In the genomic region with DNA sequence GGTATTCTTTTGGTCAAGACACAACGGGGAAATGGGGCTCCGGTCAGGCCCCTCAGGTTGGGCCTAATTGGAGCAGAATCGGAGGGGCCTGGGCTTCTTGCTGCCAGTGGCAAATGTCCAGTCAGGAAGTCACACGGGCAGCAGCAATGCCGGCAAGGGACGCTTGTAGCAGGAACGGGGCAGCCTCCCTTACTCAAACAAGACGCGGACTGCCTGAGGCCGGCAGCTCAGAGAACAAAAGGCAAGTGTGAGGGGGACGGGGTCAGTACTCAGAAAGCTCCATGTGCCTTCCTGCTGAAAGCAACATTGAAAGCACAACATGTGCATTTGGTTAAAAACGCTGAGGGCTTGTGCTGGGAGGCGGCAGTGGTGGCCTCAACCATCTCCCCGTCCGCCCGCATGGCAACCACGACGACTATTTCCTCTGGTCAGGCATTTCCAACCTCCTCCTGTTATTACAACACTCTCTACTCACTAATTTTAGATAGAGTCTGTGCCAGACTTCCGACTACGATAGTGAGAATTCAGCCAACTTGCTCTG, we compare ENCODE assay signal across 15 cellular contexts. TPM values are rescaled to one million over a fixed set of nuclear protein-coding genes. Genes with fewer than 3 reads are reported as not detected.
DNase-seq lines count a peak whose midpoint lies in the region; ATAC-seq and TF ChIP-seq lines count a peak whose summit lies in the region.
"Had no signal": no experiment of that assay in that cellular context is flagged by ENCODE, and none has a peak within 500 bp of the region (broad histone marks: within the 10 kb centered on the region; RNA-seq: fewer than 3 reads in every experiment).

No MANE protein-coding gene starts in this region.

- no peak overlapping the region for H3K4me2 ChIP-seq in mammary epithelial cell (ENCODE audit: insufficient read depth, low read depth, low read length)
- H3K4me2 ChIP-seq: smooth muscle cell had no signal

- CTCF ChIA-PET in MCF 10A (lab: Yijun Ruan, JAX): interaction anchor here (0.5 to 0.6 kb wide), 2 partner anchors 19 to 27 kb away, joined by 3 read pairs; no protein-coding TSS in a partner anchor
- CTCF ChIA-PET in mammary epithelial cell (lab: Charles Lee; ENCODE audit: low non-redundant PET): no interaction called here

- H3K27me3 ChIP-seq in mammary epithelial cell (ENCODE audit: insufficient read depth, low read length) (no peaks in the 10 kb centered on the region), tibial artery (no peaks in the 10 kb centered on the region)

- no peak overlapping the region for H3K4me3 ChIP-seq in mammary epithelial cell (replicated peaks in 1 of 3; ENCODE audit: insufficient read depth in 1 of 3, low read depth in 2 of 3, low read length in 3 of 3)
- no peak overlapping the region for H3K4me3 ChIP-seq in tibial artery
- H3K4me3 ChIP-seq: smooth muscle cell had no signal

- peaks cover 10% of the 10 kb centered on the region for H3K9me3 Mint-ChIP-seq in MCF 10A (ENCODE audit: unreplicated experiment)

- no peak overlapping the region for H3K9ac ChIP-seq in mammary epithelial cell (ENCODE audit: insufficient read depth, low read length)

- H3K9me3 ChIP-seq in mammary epithelial cell (replicated peaks; ENCODE audit: insufficient read depth, low read length) (no peaks in the 10 kb centered on the region), tibial artery (no peaks in the 10 kb centered on the region)

- no peak for ATAC-seq in GM21786 (IDR thresholded peaks at IDR 0.05; ENCODE audit: unreplicated experiment)
- ATAC-seq: activated T-cell treated with anti-CD3 and anti-CD28 coated beads, Interleukin-2, amount 50 U/mL, for 4 hours had no signal

- H2AFZ ChIP-seq in mammary epithelial cell (ENCODE audit: low read depth, low read length): no peak overlapping the region

- in situ Hi-C loops in mammary epithelial cell (cut with MboI; ENCODE audit: low sequenced_read_pairs in 2 of 2): no loop called here

- H3K27ac ChIP-seq in mammary epithelial cell (ENCODE audit: insufficient read depth, low read depth, low read length): no peak overlapping the region
- H3K27ac ChIP-seq in tibial artery: peak overlapping the region; percentile 18 to 29

- DNase-seq in MCF 10A (ENCODE audit: unreplicated experiment) (no peak), mammary epithelial cell (no peak), SKM-1 (lab: John Stamatoyannopoulos, UW; ENCODE audit: unreplicated experiment) (peak; percentile 43), globus pallidus (ENCODE audit: low spot score) (peak; percentile 50), tibial artery (no peak), COR-L47 (lab: John Stamatoyannopoulos, UW) (no peak), cerebellum (ENCODE audit: low spot score) (no peak)
- DNase-seq: activated T-cell treated with anti-CD3 and anti-CD28 coated beads, Interleukin-2, amount 50 U/mL, for 4 hours; naive B cell; NCI-H1105; NCI-H446 treated with DMSO at 0.1 percent for 48 hours had no signal

- H3K4me1 Mint-ChIP-seq in MCF 10A (ENCODE audit: insufficient read depth, unreplicated experiment): peaks cover 10% of the 10 kb centered on the region

- no peaks in the 10 kb centered on the region for H4K20me1 ChIP-seq in mammary epithelial cell (ENCODE audit: insufficient read depth, low read length)

- intact Hi-C loops in MCF 10A (cut with micrococcal nuclease) (loop anchor here (5.0 to 10.0 kb wide), 2 partner anchors 74 to 198 kb away; no protein-coding TSS in a partner anchor), mammary epithelial cell (cut with micrococcal nuclease) (no loop called here), tibial artery (cut with DNase I; ENCODE audit: low total_unique reads) (no loop called here)

- TF ChIP-seq CTCF in MCF 10A (IDR thresholded peaks at IDR 0.05; ENCODE audit: unreplicated experiment) (no peak), mammary epithelial cell (conservative IDR thresholded peaks at IDR 0.05 in 1 of 2, IDR thresholded peaks at IDR 0.05 in 1 of 2; ENCODE audit: extremely low read depth in 1 of 2, insufficient read depth in 1 of 2, low read depth in 1 of 2, low read length in 2 of 2) (no peak), tibial artery (IDR thresholded peaks at IDR 0.05) (no peak)

- H3K36me3 ChIP-seq in mammary epithelial cell (ENCODE audit: insufficient read depth, low read length) (no peaks in the 10 kb centered on the region), tibial artery (no peaks in the 10 kb centered on the region)

- POLR2A ChIA-PET in MCF 10A (lab: Yijun Ruan, JAX): interaction anchor here (1.1 kb wide), 1 partner anchor 182 kb away, joined by 3 read pairs; no protein-coding TSS in a partner anchor

- BruUV-seq in MCF 10A (replicated peaks; lab: Mats Ljungman, UMichigan) (no TSS peak), mammary epithelial cell (replicated peaks; lab: Mats Ljungman, UMichigan) (no TSS peak)

- no peaks in the 10 kb centered on the region for H3K79me2 ChIP-seq in mammary epithelial cell (ENCODE audit: insufficient read depth, low read length)

- dilution Hi-C loops in mammary epithelial cell (cut with HindIII; ENCODE audit: low sequenced_read_pairs): no loop called here

- H3K4me1 ChIP-seq in mammary epithelial cell (ENCODE audit: insufficient read depth, low read length): peaks cover 14% of the 10 kb centered on the region
- peaks cover 0 to 12% (median 0%) of the 10 kb centered on the region in 4 donors for H3K4me1 ChIP-seq in tibial artery

- H3K27ac Mint-ChIP-seq in MCF 10A (ENCODE audit: low read depth, unreplicated experiment): peak overlapping the region; percentile 57

- no peak overlapping the region for H3K4me3 Mint-ChIP-seq in MCF 10A (ENCODE audit: unreplicated experiment)
- H3K4me3 Mint-ChIP-seq: activated T-cell treated with anti-CD3 and anti-CD28 coated beads, Interleukin-2, amount 50 U/mL, for 4 hours had no signal

- H3K36me3 Mint-ChIP-seq in MCF 10A (ENCODE audit: insufficient read depth, unreplicated experiment): no peaks in the 10 kb centered on the region

- H3K27me3 Mint-ChIP-seq in MCF 10A (ENCODE audit: insufficient read depth, unreplicated experiment): no peaks in the 10 kb centered on the region

- WGBS in mammary epithelial cell (ENCODE audit: low coverage, missing lambda C conversion rate): 85% methylated on average over 20 of the region's 20 CpGs

RNA-seq across cellular contexts. Expression of gene RASA3, which starts 20.5 kb away (rescaled TPM):
- total RNA-seq in MCF 10A (2022): 9.1 and 12.1 TPM in 2 replicates
- 1 to 10 TPM; 5.2 to 8.4 TPM for total RNA-seq in mammary epithelial cell
- 4.0 TPM for polyA plus RNA-seq in mammary epithelial cell
- polyA minus RNA-seq in mammary epithelial cell: 2.5 TPM
- total RNA-seq in cerebellum: 19.1 TPM

RNA-seq across cellular contexts. Expression of gene CFAP97D2, which starts 26.2 kb away (rescaled TPM):
- total RNA-seq in MCF 10A (2022) (not detected in 2 replicates), mammary epithelial cell (not detected), cerebellum (not detected)
- not detected for polyA plus RNA-seq in mammary epithelial cell
- not detected for polyA minus RNA-seq in mammary epithelial cell
- total RNA-seq: activated T-cell treated with anti-CD3 and anti-CD28 coated beads, Interleukin-2, amount 50 U/mL, for 4 hours; smooth muscle cell; urinary bladder had no signal
- polyA plus RNA-seq: esophagus, smooth muscle cell, urinary bladder had no signal

Comparison
In these comparisons a context has a peak if more than half of its experiments do, and no peak if none do; other contexts are left out.
1. DNase-seq: peak in SKM-1 (single experiment) and globus pallidus (single experiment); none in MCF 10A (single experiment), mammary epithelial cell (single experiment), tibial artery (0 of 2), COR-L47 (single experiment) and cerebellum (single experiment).